24 cellular contexts compared by ENCODE assay signal in genomic region chr3:195699860-195700259, GRCh38. TPM values are rescaled to one million over a fixed set of nuclear protein-coding genes. Genes with fewer than 3 reads are reported as not detected.
A peak's percentile ranks its signal among the peaks of the same experiment; 100 is the strongest.
DNase-seq lines count a peak whose midpoint lies in the region; ATAC-seq, FAIRE-seq and TF ChIP-seq lines count a peak whose summit lies in the region.
"Had no signal": no experiment of that assay in that cellular context is flagged by ENCODE, and none has a peak within 500 bp of the region (broad histone marks: within the 10 kb centered on the region; RNA-seq: fewer than 3 reads in every experiment).

No MANE protein-coding gene starts in this region.

- H3K27me3 ChIP-seq in right atrium auricular region (no peaks in the 10 kb centered on the region), Peyer's patch (no peaks in the 10 kb centered on the region)
- H3K27me3 ChIP-seq: tibial artery had no signal

- TF ChIP-seq POLR2A in Peyer's patch (IDR thresholded peaks at IDR 0.05): no peak

- TF ChIP-seq CTCF in right atrium auricular region (IDR thresholded peaks at IDR 0.05): no peak
- TF ChIP-seq CTCF in Peyer's patch (IDR thresholded peaks at IDR 0.05): no peak
- no peak for TF ChIP-seq CTCF in fibroblast of mammary gland (conservative IDR thresholded peaks at IDR 0.05; ENCODE audit: control insufficient read depth, insufficient read depth, low read depth, low read length)

- peak; percentile 6 for ATAC-seq in left ventricle myocardium superior
- no peak for ATAC-seq in HG02973 (IDR thresholded peaks at IDR 0.05; ENCODE audit: unreplicated experiment)
- ATAC-seq: HepG2, SK-N-SH treated with all-trans-retinoic acid at 6 μM for 48 hours had no signal

- no peak overlapping the region for H3K4me3 ChIP-seq in right atrium auricular region
- no peak overlapping the region for H3K4me3 ChIP-seq in Peyer's patch
- no peak overlapping the region for H3K4me3 ChIP-seq in fibroblast of mammary gland (ENCODE audit: control insufficient read depth, low read depth, low read length)
- H3K4me3 ChIP-seq: tibial artery had no signal

- H3K9me3 ChIP-seq in right atrium auricular region: no peaks in the 10 kb centered on the region
- no peaks in the 10 kb centered on the region for H3K9me3 ChIP-seq in Peyer's patch
- H3K9me3 ChIP-seq: tibial artery had no signal

- H3K27ac ChIP-seq in right atrium auricular region (no peak overlapping the region), Peyer's patch (no peak overlapping the region)
- H3K27ac ChIP-seq: epithelial cell of prostate, tibial artery had no signal

- DNase-seq in left ventricle myocardium superior (no peak), right atrium auricular region (ENCODE audit: low spot score) (no peak), Peyer's patch (peak in 2 of 3 donors; percentile 8 to 20), fibroblast of mammary gland (ENCODE audit: low read depth) (peak; percentile 19), urothelium cell line (ENCODE audit: low spot score) (no peak), NCI-H2029 (lab: John Stamatoyannopoulos, UW) (no peak), NCI-H1930 (lab: John Stamatoyannopoulos, UW) (no peak)
- DNase-seq: activated CD4-positive, alpha-beta T cell treated with anti-CD3 and anti-CD28 coated beads, Interleukin-2, amount 50 U/mL, for 1 hour; activated CD4-positive, CD25-positive, alpha-beta regulatory T cell; activated naive CD4-positive, alpha-beta T cell treated with anti-CD3 and anti-CD28 coated beads, Interleukin-2, amount 10 ng/mL, durations not matched to agents 7 days and 5 days; activated T-cell treated with anti-CD3 and anti-CD28 coated beads, Interleukin-2, amount 50 U/mL, for 48 hours; AML-193; amniotic stem cell; hypothalamus; immature natural killer cell; mesendoderm; right cardiac atrium; tibial artery had no signal

- H3K36me3 ChIP-seq in right atrium auricular region (peaks cover 9% of the 10 kb centered on the region), Peyer's patch (peaks cover 0 to 30% (median 0%) of the 10 kb centered on the region in 3 donors)

- intact Hi-C loops in left ventricle myocardium superior (cut with micrococcal nuclease): no loop called here

- FAIRE-seq in urothelium cell line (lab: Jason Lieb, UNC): peak; percentile 30

- H3K4me1 ChIP-seq in right atrium auricular region: peaks cover 0 to 11% of the 10 kb centered on the region in 2 donors
- H3K4me1 ChIP-seq in Peyer's patch: no peaks in the 10 kb centered on the region
- H3K4me1 ChIP-seq: tibial artery had no signal

RNA-seq across cellular contexts. Expression of gene MUC20, which starts 20.9 kb away (rescaled TPM):
- total RNA-seq in left ventricle myocardium superior (3.6 TPM), right atrium auricular region (1 to 10 TPM; 3.4 to 5.0 TPM), Peyer's patch (100 to 1,000 TPM in 2 of 4 donors, 10 to 100 TPM in 2; 57.8 to 120 (median 87.7) TPM)
- total RNA-seq: glomerular endothelial cell, LHCN-M2 had no signal

Comparison
In these comparisons a context has a peak if more than half of its experiments do, and no peak if none do; other contexts are left out.
1. DNase-seq: peak in Peyer's patch (2 of 3) and fibroblast of mammary gland (single experiment); none in left ventricle myocardium superior (single experiment), right atrium auricular region (single experiment), urothelium cell line (single experiment), NCI-H2029 (single experiment) and NCI-H1930 (0 of 2).
2. RNA of gene MUC20, which starts 20.9 kb away (total RNA-seq): 57.8 to 120 TPM in Peyer's patch; 3.4 to 5.0 TPM in right atrium auricular region and 3.6 TPM in left ventricle myocardium superior (single experiment); every median in the first group is over 4 times any median in the second.